ENCODE assay signal across 8 cellular contexts in genomic region chr14:106308839-106309389, GRCh38.
A peak's percentile ranks its signal among the peaks of the same experiment; 100 is the strongest.
DNase-seq lines count a peak whose midpoint lies in the region; ATAC-seq and TF ChIP-seq lines count a peak whose summit lies in the region.

No MANE protein-coding gene starts in this region.

- H3K9me3 Mint-ChIP-seq in activated naive CD4-positive, alpha-beta T cell treated with anti-CD3 and anti-CD28 coated beads, Interleukin-2, amount 10 ng/mL, durations not matched to agents 7 days and 5 days = peaks cover 7% of the 10 kb centered on the region

- peak overlapping the region; percentile 80 for H3K27ac Mint-ChIP-seq in activated naive CD4-positive, alpha-beta T cell treated with anti-CD3 and anti-CD28 coated beads, Interleukin-2, amount 10 ng/mL, durations not matched to agents 7 days and 5 days

- TF ChIP-seq CTCF in heart left ventricle (IDR thresholded peaks at IDR 0.05) = peak in 10 of 12 donors; percentile 14 to 52 (median 37)
- peak; percentile 50 for TF ChIP-seq CTCF in RWPE1 (conservative IDR thresholded peaks at IDR 0.05; ENCODE audit: low read depth)
- peak; percentile 37 to 52 (median 44) for TF ChIP-seq CTCF in right lobe of liver (IDR thresholded peaks at IDR 0.05)

- no peaks in the 10 kb centered on the region for H3K36me3 Mint-ChIP-seq in activated naive CD4-positive, alpha-beta T cell treated with anti-CD3 and anti-CD28 coated beads, Interleukin-2, amount 10 ng/mL, durations not matched to agents 7 days and 5 days

- H3K27ac ChIP-seq in heart left ventricle (no peak overlapping the region), RWPE1 (no peak overlapping the region), right lobe of liver (no peak overlapping the region)

- intact Hi-C loops in heart left ventricle (cut with DNase I) = no loop called here
- intact Hi-C loops in Right ventricle myocardium inferior (cut with DNase I) = no loop called here
- intact Hi-C loops in right lobe of liver (cut with DNase I) = no loop called here

- TF ChIP-seq POLR2A in heart left ventricle (IDR thresholded peaks at IDR 0.05) (no peak), right lobe of liver (IDR thresholded peaks at IDR 0.05) (no peak)

- H3K36me3 ChIP-seq in heart left ventricle (no peaks in the 10 kb centered on the region), right lobe of liver (no peaks in the 10 kb centered on the region)

- no peak for ATAC-seq in heart left ventricle
- no peak for ATAC-seq in Right ventricle myocardium inferior
- ATAC-seq in HG02981 (IDR thresholded peaks at IDR 0.05; ENCODE audit: unreplicated experiment) = peak; percentile 87
- peak; percentile 28 to 71 (median 65) for ATAC-seq in right lobe of liver
- peak; percentile 99 for ATAC-seq in stimulated activated naive CD8-positive, alpha-beta T cell treated with anti-CD3 and anti-CD28 coated beads, Interleukin-15, Interleukin-2, amounts not matched to agents 100 U/mL and 50 U/mL, for 24 hours

- H3K4me3 ChIP-seq in heart left ventricle (no peak overlapping the region), right lobe of liver (no peak overlapping the region)

- CTCF ChIA-PET in RWPE1 (lab: Yijun Ruan, JAX) = no interaction called here
- CTCF ChIA-PET in activated naive CD4-positive, alpha-beta T cell treated with anti-CD3 and anti-CD28 coated beads, Interleukin-2, amount 10 ng/mL, durations not matched to agents 7 days and 5 days (lab: Charles Lee) = interaction anchor here (0.6 to 4.4 kb wide), 37 partner anchors 9 to 522 kb away, joined by 3 to 50 read pairs (median 4); no protein-coding TSS in a partner anchor

- peak overlapping the region; percentile 30 for H3K4me3 Mint-ChIP-seq in activated naive CD4-positive, alpha-beta T cell treated with anti-CD3 and anti-CD28 coated beads, Interleukin-2, amount 10 ng/mL, durations not matched to agents 7 days and 5 days

- H3K27me3 Mint-ChIP-seq in activated naive CD4-positive, alpha-beta T cell treated with anti-CD3 and anti-CD28 coated beads, Interleukin-2, amount 10 ng/mL, durations not matched to agents 7 days and 5 days = peaks cover 34% of the 10 kb centered on the region

- H3K27me3 ChIP-seq in heart left ventricle = peaks cover 0 to 11% (median 0%) of the 10 kb centered on the region in 9 donors
- H3K27me3 ChIP-seq in right lobe of liver = no peaks in the 10 kb centered on the region

- H3K4me1 ChIP-seq in heart left ventricle (no peaks in the 10 kb centered on the region), right lobe of liver (no peaks in the 10 kb centered on the region)

- 36 to 43% (median 42%) methylated on average over 14 to 17 of the region's 17 CpGs for WGBS in heart left ventricle, 4 donors
- WGBS in right lobe of liver (ENCODE audit: insufficient coverage, low coverage, low lambda C conversion rate, missing lambda C conversion rate) = 25% methylated on average over 5 of the region's 17 CpGs

- no peaks in the 10 kb centered on the region for H3K4me1 Mint-ChIP-seq in activated naive CD4-positive, alpha-beta T cell treated with anti-CD3 and anti-CD28 coated beads, Interleukin-2, amount 10 ng/mL, durations not matched to agents 7 days and 5 days

- POLR2A ChIA-PET in RWPE1 (lab: Yijun Ruan, JAX; ENCODE audit: low non-redundant PET) = no interaction called here

- DNase-seq in heart left ventricle = peak in 1 of 5 donors; percentile 65
- DNase-seq in Right ventricle myocardium inferior (ENCODE audit: missing footprints) = no peak
- no peak for DNase-seq in RWPE1 (ENCODE audit: low spot score)
- peak; percentile 87 for DNase-seq in activated naive CD4-positive, alpha-beta T cell treated with anti-CD3 and anti-CD28 coated beads, Interleukin-2, amount 10 ng/mL, durations not matched to agents 7 days and 5 days
- peak in 2 of 3 donors; percentile 35 to 51 for DNase-seq in right lobe of liver
- peak; percentile 96 for DNase-seq in stimulated activated naive CD8-positive, alpha-beta T cell treated with anti-CD3 and anti-CD28 coated beads, Interleukin-15, Interleukin-2, amounts not matched to agents 100 U/mL and 50 U/mL, for 24 hours
- no peak for DNase-seq in AG08396 (ENCODE audit: low spot score)

- no peaks in the 10 kb centered on the region for H3K9me3 ChIP-seq in heart left ventricle
- H3K9me3 ChIP-seq in right lobe of liver = no peaks in the 10 kb centered on the region

Comparison
In these comparisons a context has a peak if more than half of its experiments do, and no peak if none do; other contexts are left out.
1. ATAC-seq: peak in HG02981 (single experiment), right lobe of liver (4 of 4) and stimulated activated naive CD8-positive, alpha-beta T cell treated with anti-CD3 and anti-CD28 coated beads, Interleukin-15, Interleukin-2, amounts not matched to agents 100 U/mL and 50 U/mL, for 24 hours (single experiment); none in heart left ventricle (0 of 4) and Right ventricle myocardium inferior (single experiment).
2. DNase-seq: peak in activated naive CD4-positive, alpha-beta T cell treated with anti-CD3 and anti-CD28 coated beads, Interleukin-2, amount 10 ng/mL, durations not matched to agents 7 days and 5 days (single experiment), right lobe of liver (2 of 3) and stimulated activated naive CD8-positive, alpha-beta T cell treated with anti-CD3 and anti-CD28 coated beads, Interleukin-15, Interleukin-2, amounts not matched to agents 100 U/mL and 50 U/mL, for 24 hours (single experiment); none in Right ventricle myocardium inferior (single experiment), RWPE1 (single experiment) and AG08396 (single experiment).
3. Peak in every context shown above with its lines, with median percentiles within 50 percentile points of each other: CTCF ChIP-seq.